ENCODE assay signal across 1 cellular context in the genomic region with DNA sequence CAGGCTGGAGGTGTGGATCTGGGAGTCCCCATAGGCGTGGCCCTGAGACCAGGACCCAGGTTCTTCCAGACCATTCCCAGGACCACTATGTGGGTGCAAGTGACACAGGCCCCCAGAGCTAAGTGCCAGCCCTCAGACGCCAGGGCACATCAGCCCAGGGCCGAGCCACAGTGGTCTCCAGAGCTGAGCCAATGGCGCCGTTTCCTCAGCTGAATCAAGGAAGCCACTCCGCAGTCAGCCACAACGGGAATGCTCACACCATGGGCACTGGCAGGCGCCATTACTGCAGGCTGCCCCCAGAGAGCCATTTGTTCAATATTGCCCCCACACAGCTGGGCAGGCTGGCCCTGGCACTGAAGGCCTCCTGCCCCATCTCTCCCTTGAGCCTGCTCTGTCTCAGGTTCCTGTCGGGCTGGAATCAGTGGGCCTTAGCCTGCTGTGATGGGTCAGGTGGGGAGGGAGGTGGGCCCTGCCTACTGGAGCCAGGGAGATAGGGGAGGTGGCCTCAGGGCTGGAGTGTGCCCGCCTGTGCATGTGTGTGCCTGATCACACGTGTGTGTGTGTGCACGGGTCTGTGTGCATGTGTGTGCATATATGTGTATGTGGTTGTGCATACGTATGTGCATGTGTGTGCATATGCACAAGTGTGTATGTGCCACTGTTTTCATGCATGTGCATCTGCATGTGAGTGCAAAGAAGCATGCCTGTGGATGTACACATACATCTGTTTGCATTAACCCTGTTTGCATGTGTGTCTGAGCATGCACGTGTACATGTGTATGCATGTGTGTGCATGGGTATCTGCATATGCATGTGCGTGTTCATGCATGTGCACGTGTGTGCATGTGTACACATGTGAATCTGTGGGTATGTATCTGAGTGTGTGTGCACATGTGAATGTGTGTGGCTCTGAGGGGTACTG.
TF ChIP-seq lines count a peak whose summit lies in the region.

No MANE protein-coding gene starts in this region.

TF ChIP-seq in HepG2, 621 proteins besides CTCF, POLR2A, EP300 and RAD21:
- TF ChIP-seq, protein P1, sequence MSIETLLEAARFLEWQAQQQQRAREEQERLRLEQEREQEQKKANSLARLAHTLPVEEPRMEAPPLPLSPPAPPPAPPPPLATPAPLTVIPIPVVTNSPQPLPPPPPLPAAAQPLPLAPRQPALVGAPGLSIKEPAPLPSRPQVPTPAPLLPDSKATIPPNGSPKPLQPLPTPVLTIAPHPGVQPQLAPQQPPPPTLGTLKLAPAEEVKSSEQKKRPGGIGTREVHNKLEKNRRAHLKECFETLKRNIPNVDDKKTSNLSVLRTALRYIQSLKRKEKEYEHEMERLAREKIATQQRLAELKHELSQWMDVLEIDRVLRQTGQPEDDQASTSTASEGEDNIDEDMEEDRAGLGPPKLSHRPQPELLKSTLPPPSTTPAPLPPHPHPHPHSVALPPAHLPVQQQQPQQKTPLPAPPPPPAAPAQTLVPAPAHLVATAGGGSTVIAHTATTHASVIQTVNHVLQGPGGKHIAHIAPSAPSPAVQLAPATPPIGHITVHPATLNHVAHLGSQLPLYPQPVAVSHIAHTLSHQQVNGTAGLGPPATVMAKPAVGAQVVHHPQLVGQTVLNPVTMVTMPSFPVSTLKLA (IDR thresholded peaks at IDR 0.05): peak; percentile 91
- no peak for TF ChIP-seq ZNF3 (CRISPR knock-in tag; IDR thresholded peaks at IDR 0.05)
- no peak for TF ChIP-seq HNF4A (CRISPR knock-in tag; IDR thresholded peaks at IDR 0.05)
